Comparison of ENCODE assay signal across 11 cellular contexts in genomic region chr1:12405325-12406217, GRCh38.
DNase-seq lines count a peak whose midpoint lies in the region; ATAC-seq, FAIRE-seq and TF ChIP-seq lines count a peak whose summit lies in the region.
"Had no signal": no experiment of that assay in that cellular context is flagged by ENCODE, and none has a peak within 500 bp of the region (broad histone marks: within the 10 kb centered on the region; RNA-seq: fewer than 3 reads in every experiment).

No MANE protein-coding gene starts in this region.

- no peaks in the 10 kb centered on the region for H3K27me3 Mint-ChIP-seq in activated T-helper 1 cell treated with anti-CD3 and anti-CD28 coated beads, Interleukin-12 subunit alpha, Interleukin-12 subunit beta, Interleukin-2, Interleukin-4 antibody, amounts not matched to agents 30 ng/mL and 10 ng/mL and 1 ng/mL, durations not matched to agents 14 hours and 24 hours and 36 hours (ENCODE audit: insufficient read depth)

- peak; percentile 36 for TF ChIP-seq CTCF in HFF-Myc (IDR thresholded peaks at IDR 0.05; ENCODE audit: low read depth, low read length, missing control alignments)

- FAIRE-seq in H54 (lab: Jason Lieb, UNC) = no peak

- intact Hi-C loops in right cardiac atrium (cut with DNase I) = loop anchor here in 1 of 4 donors (5.0 kb wide), 1 partner anchor 212 kb away; the partner anchor contains the start of gene DHRS3
- intact Hi-C loops in activated T-helper 1 cell treated with anti-CD3 and anti-CD28 coated beads, Interleukin-12 subunit alpha, Interleukin-12 subunit beta, Interleukin-2, Interleukin-4 antibody, amounts not matched to agents 30 ng/mL and 10 ng/mL and 1 ng/mL, durations not matched to agents 14 hours and 24 hours and 36 hours (cut with micrococcal nuclease) = loop anchor here (2.0 kb wide), 1 partner anchor 43 kb away; no protein-coding TSS in a partner anchor

- TF ChIP-seq POLR2A in H54 (IDR thresholded peaks at IDR 0.05; ENCODE audit: low read depth, low read length) = no peak

- DNase-seq in HFF-Myc (ENCODE audit: extremely low read depth, low read depth) (no peak), amniotic epithelial cell (ENCODE audit: low read depth) (peak; percentile 60), right cardiac atrium (peak in 2 of 3 donors; percentile 49 to 77), 8988T (no peak), H54 (ENCODE audit: insufficient read length, low spot score) (no peak), SKM-1 treated with dmso at 0.1 percent for 144 hours (lab: John Stamatoyannopoulos, UW; ENCODE audit: unreplicated experiment) (no peak)
- no peak for DNase-seq in activated T-helper 1 cell treated with anti-CD3 and anti-CD28 coated beads, Interleukin-12 subunit alpha, Interleukin-12 subunit beta, Interleukin-2, Interleukin-4 antibody, amounts not matched to agents 30 ng/mL and 10 ng/mL and 1 ng/mL, durations not matched to agents 14 hours and 24 hours and 36 hours (ENCODE audit: low spot score)
- DNase-seq: activated CD4-positive, alpha-beta T cell treated with anti-CD3 and anti-CD28 coated beads for 4 hours; NCI-H2171; ovary had no signal

- H3K4me3 ChIP-seq in HFF-Myc (replicated peaks; ENCODE audit: low read depth, low read length) = no peak overlapping the region
- H3K4me3 ChIP-seq in right cardiac atrium (ENCODE audit: low read length) = no peak overlapping the region
- no peak overlapping the region for H3K4me3 ChIP-seq in skin epidermis
- H3K4me3 ChIP-seq: ovary had no signal

- peaks cover 11% of the 10 kb centered on the region for H3K4me1 ChIP-seq in right cardiac atrium (ENCODE audit: control insufficient read depth, insufficient read depth, low read length)

- H3K27ac ChIP-seq in right cardiac atrium (ENCODE audit: low read length) (peak overlapping the region; percentile 54), skin epidermis (peak overlapping the region in 15 of 21 experiments; percentile 23 to 79 (median 45))

- no peak overlapping the region for H3K4me3 Mint-ChIP-seq in activated T-helper 1 cell treated with anti-CD3 and anti-CD28 coated beads, Interleukin-12 subunit alpha, Interleukin-12 subunit beta, Interleukin-2, Interleukin-4 antibody, amounts not matched to agents 30 ng/mL and 10 ng/mL and 1 ng/mL, durations not matched to agents 14 hours and 24 hours and 36 hours

- peak; percentile 47 to 57 for ATAC-seq in right cardiac atrium

- H3K9me3 Mint-ChIP-seq in activated T-helper 1 cell treated with anti-CD3 and anti-CD28 coated beads, Interleukin-12 subunit alpha, Interleukin-12 subunit beta, Interleukin-2, Interleukin-4 antibody, amounts not matched to agents 30 ng/mL and 10 ng/mL and 1 ng/mL, durations not matched to agents 14 hours and 24 hours and 36 hours = peaks cover 9% of the 10 kb centered on the region

- H3K27me3 ChIP-seq in right cardiac atrium (ENCODE audit: control insufficient read depth, insufficient read depth) = no peaks in the 10 kb centered on the region
- H3K27me3 ChIP-seq: ovary had no signal

- H3K4me1 Mint-ChIP-seq in activated T-helper 1 cell treated with anti-CD3 and anti-CD28 coated beads, Interleukin-12 subunit alpha, Interleukin-12 subunit beta, Interleukin-2, Interleukin-4 antibody, amounts not matched to agents 30 ng/mL and 10 ng/mL and 1 ng/mL, durations not matched to agents 14 hours and 24 hours and 36 hours (ENCODE audit: low read depth) = peaks cover 26% of the 10 kb centered on the region

- no peak overlapping the region for H3K27ac Mint-ChIP-seq in activated T-helper 1 cell treated with anti-CD3 and anti-CD28 coated beads, Interleukin-12 subunit alpha, Interleukin-12 subunit beta, Interleukin-2, Interleukin-4 antibody, amounts not matched to agents 30 ng/mL and 10 ng/mL and 1 ng/mL, durations not matched to agents 14 hours and 24 hours and 36 hours

- no peaks in the 10 kb centered on the region for H3K9me3 ChIP-seq in right cardiac atrium (ENCODE audit: control insufficient read depth, low read length)

- 59% methylated on average over 9 of the region's 9 CpGs for WGBS in right cardiac atrium

- peaks cover 50% of the 10 kb centered on the region for H3K36me3 Mint-ChIP-seq in activated T-helper 1 cell treated with anti-CD3 and anti-CD28 coated beads, Interleukin-12 subunit alpha, Interleukin-12 subunit beta, Interleukin-2, Interleukin-4 antibody, amounts not matched to agents 30 ng/mL and 10 ng/mL and 1 ng/mL, durations not matched to agents 14 hours and 24 hours and 36 hours (ENCODE audit: low read depth)

Comparison
In these comparisons a context has a peak if more than half of its experiments do, and no peak if none do; other contexts are left out.
1. DNase-seq: peak in amniotic epithelial cell (single experiment) and right cardiac atrium (2 of 3); none in HFF-Myc (single experiment), 8988T (single experiment), H54 (single experiment), SKM-1 treated with dmso at 0.1 percent for 144 hours (single experiment) and activated T-helper 1 cell treated with anti-CD3 and anti-CD28 coated beads, Interleukin-12 subunit alpha, Interleukin-12 subunit beta, Interleukin-2, Interleukin-4 antibody, amounts not matched to agents 30 ng/mL and 10 ng/mL and 1 ng/mL, durations not matched to agents 14 hours and 24 hours and 36 hours (single experiment).